1 cellular context compared by ENCODE assay signal in the genomic region with DNA sequence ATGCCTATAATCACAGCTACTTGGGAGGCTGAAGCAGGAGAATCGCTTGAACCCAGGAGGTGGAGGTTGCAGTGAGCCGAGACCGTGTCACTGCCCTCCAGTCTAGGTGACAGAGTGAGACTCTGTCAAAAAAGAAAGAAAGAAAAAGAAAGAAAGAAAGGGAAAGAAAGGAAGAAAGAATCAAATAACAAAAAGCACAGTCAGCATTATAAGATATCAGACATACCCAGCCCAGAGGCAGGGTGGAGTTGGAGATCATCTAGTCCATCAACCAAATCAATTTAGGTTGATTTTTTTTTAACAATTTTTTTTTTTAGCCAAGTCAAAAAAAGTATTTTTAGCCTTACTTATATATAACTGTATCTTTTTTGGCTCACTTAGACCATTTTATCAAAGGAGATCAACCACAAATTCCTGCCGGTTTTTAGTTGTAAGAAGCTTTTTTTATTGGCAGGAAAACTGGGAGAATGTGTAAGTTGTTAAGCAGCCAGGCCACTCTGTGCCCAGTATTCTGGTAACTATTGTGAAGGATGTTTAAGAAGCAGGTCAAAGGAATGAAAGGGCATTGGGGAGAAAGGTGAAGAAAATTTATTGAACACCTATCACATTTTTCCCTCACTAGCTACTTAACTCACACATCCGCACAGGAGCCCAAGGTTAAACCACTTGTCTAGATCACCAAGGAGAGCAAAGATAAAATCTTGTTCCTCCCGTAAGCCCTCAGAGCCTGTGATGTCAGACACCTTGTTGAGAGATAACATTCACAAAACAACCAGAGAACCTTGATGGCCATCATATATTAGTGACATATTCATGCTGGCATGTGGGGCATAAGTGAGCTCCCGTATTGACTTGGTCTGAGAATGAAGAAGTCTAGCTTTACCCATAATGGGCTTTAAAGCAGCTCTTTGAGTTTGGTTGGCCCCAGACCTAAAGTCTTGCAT.
TF ChIP-seq lines count a peak whose summit lies in the region.

No MANE protein-coding gene starts in this region.

TF ChIP-seq in SK-N-SH, 30 proteins besides CTCF, POLR2A, EP300 and RAD21 (continued from another document):
- TF ChIP-seq, protein P1, sequence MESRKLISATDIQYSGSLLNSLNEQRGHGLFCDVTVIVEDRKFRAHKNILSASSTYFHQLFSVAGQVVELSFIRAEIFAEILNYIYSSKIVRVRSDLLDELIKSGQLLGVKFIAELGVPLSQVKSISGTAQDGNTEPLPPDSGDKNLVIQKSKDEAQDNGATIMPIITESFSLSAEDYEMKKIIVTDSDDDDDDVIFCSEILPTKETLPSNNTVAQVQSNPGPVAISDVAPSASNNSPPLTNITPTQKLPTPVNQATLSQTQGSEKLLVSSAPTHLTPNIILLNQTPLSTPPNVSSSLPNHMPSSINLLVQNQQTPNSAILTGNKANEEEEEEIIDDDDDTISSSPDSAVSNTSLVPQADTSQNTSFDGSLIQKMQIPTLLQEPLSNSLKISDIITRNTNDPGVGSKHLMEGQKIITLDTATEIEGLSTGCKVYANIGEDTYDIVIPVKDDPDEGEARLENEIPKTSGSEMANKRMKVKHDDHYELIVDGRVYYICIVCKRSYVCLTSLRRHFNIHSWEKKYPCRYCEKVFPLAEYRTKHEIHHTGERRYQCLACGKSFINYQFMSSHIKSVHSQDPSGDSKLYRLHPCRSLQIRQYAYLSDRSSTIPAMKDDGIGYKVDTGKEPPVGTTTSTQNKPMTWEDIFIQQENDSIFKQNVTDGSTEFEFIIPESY (IDR thresholded peaks at IDR 0.05; ENCODE audit: borderline replicate concordance, low read depth): no peak
- TF ChIP-seq, protein P2, sequence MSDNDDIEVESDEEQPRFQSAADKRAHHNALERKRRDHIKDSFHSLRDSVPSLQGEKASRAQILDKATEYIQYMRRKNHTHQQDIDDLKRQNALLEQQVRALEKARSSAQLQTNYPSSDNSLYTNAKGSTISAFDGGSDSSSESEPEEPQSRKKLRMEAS (IDR thresholded peaks at IDR 0.05; ENCODE audit: low read depth): 0 out of 2 replicates have a peak, but pooled peaks have one; percentile 14
- peak; percentile 79 for TF ChIP-seq TCF12 (IDR thresholded peaks at IDR 0.05)
- TF ChIP-seq, protein P3, sequence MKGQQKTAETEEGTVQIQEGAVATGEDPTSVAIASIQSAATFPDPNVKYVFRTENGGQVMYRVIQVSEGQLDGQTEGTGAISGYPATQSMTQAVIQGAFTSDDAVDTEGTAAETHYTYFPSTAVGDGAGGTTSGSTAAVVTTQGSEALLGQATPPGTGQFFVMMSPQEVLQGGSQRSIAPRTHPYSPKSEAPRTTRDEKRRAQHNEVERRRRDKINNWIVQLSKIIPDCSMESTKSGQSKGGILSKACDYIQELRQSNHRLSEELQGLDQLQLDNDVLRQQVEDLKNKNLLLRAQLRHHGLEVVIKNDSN (IDR thresholded peaks at IDR 0.05; ENCODE audit: borderline replicate concordance, low read depth): no peak
- TF ChIP-seq CHD2 (IDR thresholded peaks at IDR 0.05; ENCODE audit: low read length, partially characterized antibody): no peak
- TF ChIP-seq, protein P4, sequence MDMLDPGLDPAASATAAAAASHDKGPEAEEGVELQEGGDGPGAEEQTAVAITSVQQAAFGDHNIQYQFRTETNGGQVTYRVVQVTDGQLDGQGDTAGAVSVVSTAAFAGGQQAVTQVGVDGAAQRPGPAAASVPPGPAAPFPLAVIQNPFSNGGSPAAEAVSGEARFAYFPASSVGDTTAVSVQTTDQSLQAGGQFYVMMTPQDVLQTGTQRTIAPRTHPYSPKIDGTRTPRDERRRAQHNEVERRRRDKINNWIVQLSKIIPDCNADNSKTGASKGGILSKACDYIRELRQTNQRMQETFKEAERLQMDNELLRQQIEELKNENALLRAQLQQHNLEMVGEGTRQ (IDR thresholded peaks at IDR 0.05; ENCODE audit: borderline replicate concordance, low read depth, low read length): no peak
- no peak for TF ChIP-seq RFX5 (IDR thresholded peaks at IDR 0.05; ENCODE audit: low read length)
- no peak for TF ChIP-seq SMC3 (IDR thresholded peaks at IDR 0.05; ENCODE audit: low read depth, low read length)
- no peak for TF ChIP-seq TAF1 (IDR thresholded peaks at IDR 0.05; ENCODE audit: borderline replicate concordance, low read depth, low read length)
- TF ChIP-seq SIN3A (IDR thresholded peaks at IDR 0.05; ENCODE audit: borderline replicate concordance, low read depth, low read length): no peak
- no peak for TF ChIP-seq FOXJ3 (CRISPR knock-in tag; IDR thresholded peaks at IDR 0.05)
- TF ChIP-seq TEAD4 (IDR thresholded peaks at IDR 0.05; ENCODE audit: borderline replicate concordance, insufficient read depth): peak; percentile 80; the same call in 1 of the 2 replicates
- TF ChIP-seq, protein P5, sequence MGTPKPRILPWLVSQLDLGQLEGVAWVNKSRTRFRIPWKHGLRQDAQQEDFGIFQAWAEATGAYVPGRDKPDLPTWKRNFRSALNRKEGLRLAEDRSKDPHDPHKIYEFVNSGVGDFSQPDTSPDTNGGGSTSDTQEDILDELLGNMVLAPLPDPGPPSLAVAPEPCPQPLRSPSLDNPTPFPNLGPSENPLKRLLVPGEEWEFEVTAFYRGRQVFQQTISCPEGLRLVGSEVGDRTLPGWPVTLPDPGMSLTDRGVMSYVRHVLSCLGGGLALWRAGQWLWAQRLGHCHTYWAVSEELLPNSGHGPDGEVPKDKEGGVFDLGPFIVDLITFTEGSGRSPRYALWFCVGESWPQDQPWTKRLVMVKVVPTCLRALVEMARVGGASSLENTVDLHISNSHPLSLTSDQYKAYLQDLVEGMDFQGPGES (IDR thresholded peaks at IDR 0.05; ENCODE audit: low read depth, low read length): no peak
- TF ChIP-seq FOSL2 (IDR thresholded peaks at IDR 0.05; ENCODE audit: borderline replicate concordance, low read depth): peak; percentile 43; the same call in 1 of the 2 replicates
- TF ChIP-seq YY1 (IDR thresholded peaks at IDR 0.05; ENCODE audit: low read depth): no peak
- no peak for TF ChIP-seq ELF1 (IDR thresholded peaks at IDR 0.05)
- TF ChIP-seq JUND (IDR thresholded peaks at IDR 0.05): peak; percentile 51
- TF ChIP-seq EZH2phosphoT487 (IDR thresholded peaks at IDR 0.05; ENCODE audit: borderline replicate concordance, low read depth): no peak
